Comparison of ENCODE assay signal across 1 cellular context in the genomic region with DNA sequence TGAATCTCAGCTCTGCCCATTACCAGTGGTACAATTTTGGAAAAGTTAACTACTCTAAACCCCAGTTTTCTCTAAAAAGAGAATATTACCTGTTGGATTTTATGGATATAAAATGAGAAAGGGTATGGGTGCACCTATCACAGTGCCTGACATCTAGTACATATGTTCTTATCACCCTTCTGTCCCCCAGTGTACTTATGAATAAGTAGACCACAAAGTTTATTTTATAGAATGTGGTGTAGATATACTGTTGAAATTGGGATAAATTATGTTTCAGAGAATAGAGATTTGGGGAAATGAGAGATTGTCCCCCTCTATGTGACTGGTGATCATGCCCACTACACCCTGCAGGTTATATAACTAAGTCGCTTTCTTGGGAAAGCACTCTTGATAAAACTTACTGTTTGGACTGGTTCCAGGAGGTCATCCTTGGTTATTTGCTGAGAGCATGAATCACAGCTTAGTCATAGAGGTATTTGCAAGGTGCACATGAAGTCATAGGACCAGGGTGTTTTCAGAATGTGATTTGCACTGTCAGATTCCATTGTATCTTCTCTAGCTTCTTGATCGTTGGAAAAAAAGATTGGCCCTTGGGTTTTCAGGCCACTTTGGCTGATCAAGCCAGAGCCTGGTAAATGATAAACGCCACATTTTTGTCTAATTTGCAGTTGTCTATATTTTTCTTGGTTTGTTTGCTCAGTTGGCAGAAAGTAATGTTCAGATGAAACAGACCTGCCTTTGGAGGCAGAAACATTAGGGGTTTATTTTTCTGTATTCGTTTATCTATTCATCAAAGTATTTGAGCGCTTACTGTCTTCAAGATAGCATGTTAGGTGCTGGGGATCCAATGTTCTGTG.
A peak's percentile ranks its signal among the peaks of the same experiment; 100 is the strongest.
TF ChIP-seq lines count a peak whose summit lies in the region.

No MANE protein-coding gene starts in this region.

TF ChIP-seq in HepG2, 621 proteins besides CTCF, POLR2A, EP300 and RAD21 (continued from another document and continues in another):
- TF ChIP-seq, protein P1, sequence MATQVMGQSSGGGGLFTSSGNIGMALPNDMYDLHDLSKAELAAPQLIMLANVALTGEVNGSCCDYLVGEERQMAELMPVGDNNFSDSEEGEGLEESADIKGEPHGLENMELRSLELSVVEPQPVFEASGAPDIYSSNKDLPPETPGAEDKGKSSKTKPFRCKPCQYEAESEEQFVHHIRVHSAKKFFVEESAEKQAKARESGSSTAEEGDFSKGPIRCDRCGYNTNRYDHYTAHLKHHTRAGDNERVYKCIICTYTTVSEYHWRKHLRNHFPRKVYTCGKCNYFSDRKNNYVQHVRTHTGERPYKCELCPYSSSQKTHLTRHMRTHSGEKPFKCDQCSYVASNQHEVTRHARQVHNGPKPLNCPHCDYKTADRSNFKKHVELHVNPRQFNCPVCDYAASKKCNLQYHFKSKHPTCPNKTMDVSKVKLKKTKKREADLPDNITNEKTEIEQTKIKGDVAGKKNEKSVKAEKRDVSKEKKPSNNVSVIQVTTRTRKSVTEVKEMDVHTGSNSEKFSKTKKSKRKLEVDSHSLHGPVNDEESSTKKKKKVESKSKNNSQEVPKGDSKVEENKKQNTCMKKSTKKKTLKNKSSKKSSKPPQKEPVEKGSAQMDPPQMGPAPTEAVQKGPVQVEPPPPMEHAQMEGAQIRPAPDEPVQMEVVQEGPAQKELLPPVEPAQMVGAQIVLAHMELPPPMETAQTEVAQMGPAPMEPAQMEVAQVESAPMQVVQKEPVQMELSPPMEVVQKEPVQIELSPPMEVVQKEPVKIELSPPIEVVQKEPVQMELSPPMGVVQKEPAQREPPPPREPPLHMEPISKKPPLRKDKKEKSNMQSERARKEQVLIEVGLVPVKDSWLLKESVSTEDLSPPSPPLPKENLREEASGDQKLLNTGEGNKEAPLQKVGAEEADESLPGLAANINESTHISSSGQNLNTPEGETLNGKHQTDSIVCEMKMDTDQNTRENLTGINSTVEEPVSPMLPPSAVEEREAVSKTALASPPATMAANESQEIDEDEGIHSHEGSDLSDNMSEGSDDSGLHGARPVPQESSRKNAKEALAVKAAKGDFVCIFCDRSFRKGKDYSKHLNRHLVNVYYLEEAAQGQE (IDR thresholded peaks at IDR 0.05; ENCODE audit: borderline replicate concordance in 1 of 2, low read depth in 1 of 2, low read length in 2 of 2): no peak
- TF ChIP-seq CCDC6 (CRISPR knock-in tag; IDR thresholded peaks at IDR 0.05) (no peak), U2AF2 (IDR thresholded peaks at IDR 0.05; ENCODE audit: low read depth, low read length) (no peak), CHD4 (IDR thresholded peaks at IDR 0.05; ENCODE audit: borderline replicate concordance, low read length) (no peak), RFXANK (CRISPR knock-in tag; IDR thresholded peaks at IDR 0.05) (no peak), FIP1L1 (IDR thresholded peaks at IDR 0.05; ENCODE audit: borderline replicate concordance, insufficient read depth, low read depth, low read length) (no peak), AFF4 (CRISPR knock-in tag; IDR thresholded peaks at IDR 0.05) (no peak), BORCS8-MEF2B (CRISPR knock-in tag; IDR thresholded peaks at IDR 0.05) (no peak), SALL1 (CRISPR knock-in tag; IDR thresholded peaks at IDR 0.05) (no peak), ZNF264 (CRISPR knock-in tag; IDR thresholded peaks at IDR 0.05) (no peak), SMAD3 (CRISPR knock-in tag; IDR thresholded peaks at IDR 0.05) (no peak), RFX1 (IDR thresholded peaks at IDR 0.05) (no peak), TGIF2 (CRISPR knock-in tag; IDR thresholded peaks at IDR 0.05) (no peak), RELA (CRISPR knock-in tag; IDR thresholded peaks at IDR 0.05) (no peak), NFATC3 (CRISPR knock-in tag; IDR thresholded peaks at IDR 0.05) (no peak), PRPF4 (IDR thresholded peaks at IDR 0.05; ENCODE audit: low read depth, low read length, poor library complexity, severe bottlenecking) (no peak), NCOA2 (CRISPR knock-in tag; IDR thresholded peaks at IDR 0.05) (no peak), ZNF138 (CRISPR knock-in tag; IDR thresholded peaks at IDR 0.05; ENCODE audit: low read depth) (no peak), HOXA9 (CRISPR knock-in tag; IDR thresholded peaks at IDR 0.05; ENCODE audit: borderline replicate concordance) (no peak), ZNF724P (CRISPR knock-in tag; IDR thresholded peaks at IDR 0.05; ENCODE audit: borderline replicate concordance) (no peak), PLRG1 (conservative IDR thresholded peaks at IDR 0.05) (no peak), HDAC6 (IDR thresholded peaks at IDR 0.05; ENCODE audit: low read depth, low read length) (no peak), RBM39 (IDR thresholded peaks at IDR 0.05; ENCODE audit: low read depth, low read length, poor library complexity, severe bottlenecking) (no peak), JUND (CRISPR knock-in tag; IDR thresholded peaks at IDR 0.05) (peak; percentile 94), FOXA3 (CRISPR knock-in tag; IDR thresholded peaks at IDR 0.05) (peak; percentile 87), ZNF225 (CRISPR knock-in tag; IDR thresholded peaks at IDR 0.05) (no peak), HCFC1 (IDR thresholded peaks at IDR 0.05; ENCODE audit: low read depth, low read length) (no peak), PHB2 (IDR thresholded peaks at IDR 0.05; ENCODE audit: partially characterized antibody) (no peak), RERE (CRISPR knock-in tag; IDR thresholded peaks at IDR 0.05; ENCODE audit: low read depth) (no peak), MXI1 (IDR thresholded peaks at IDR 0.05; ENCODE audit: borderline replicate concordance, low read depth, low read length) (no peak)
- TF ChIP-seq, protein P2, sequence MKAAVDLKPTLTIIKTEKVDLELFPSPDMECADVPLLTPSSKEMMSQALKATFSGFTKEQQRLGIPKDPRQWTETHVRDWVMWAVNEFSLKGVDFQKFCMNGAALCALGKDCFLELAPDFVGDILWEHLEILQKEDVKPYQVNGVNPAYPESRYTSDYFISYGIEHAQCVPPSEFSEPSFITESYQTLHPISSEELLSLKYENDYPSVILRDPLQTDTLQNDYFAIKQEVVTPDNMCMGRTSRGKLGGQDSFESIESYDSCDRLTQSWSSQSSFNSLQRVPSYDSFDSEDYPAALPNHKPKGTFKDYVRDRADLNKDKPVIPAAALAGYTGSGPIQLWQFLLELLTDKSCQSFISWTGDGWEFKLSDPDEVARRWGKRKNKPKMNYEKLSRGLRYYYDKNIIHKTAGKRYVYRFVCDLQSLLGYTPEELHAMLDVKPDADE (CRISPR knock-in tag; IDR thresholded peaks at IDR 0.05): no peak
- TF ChIP-seq, protein P3, sequence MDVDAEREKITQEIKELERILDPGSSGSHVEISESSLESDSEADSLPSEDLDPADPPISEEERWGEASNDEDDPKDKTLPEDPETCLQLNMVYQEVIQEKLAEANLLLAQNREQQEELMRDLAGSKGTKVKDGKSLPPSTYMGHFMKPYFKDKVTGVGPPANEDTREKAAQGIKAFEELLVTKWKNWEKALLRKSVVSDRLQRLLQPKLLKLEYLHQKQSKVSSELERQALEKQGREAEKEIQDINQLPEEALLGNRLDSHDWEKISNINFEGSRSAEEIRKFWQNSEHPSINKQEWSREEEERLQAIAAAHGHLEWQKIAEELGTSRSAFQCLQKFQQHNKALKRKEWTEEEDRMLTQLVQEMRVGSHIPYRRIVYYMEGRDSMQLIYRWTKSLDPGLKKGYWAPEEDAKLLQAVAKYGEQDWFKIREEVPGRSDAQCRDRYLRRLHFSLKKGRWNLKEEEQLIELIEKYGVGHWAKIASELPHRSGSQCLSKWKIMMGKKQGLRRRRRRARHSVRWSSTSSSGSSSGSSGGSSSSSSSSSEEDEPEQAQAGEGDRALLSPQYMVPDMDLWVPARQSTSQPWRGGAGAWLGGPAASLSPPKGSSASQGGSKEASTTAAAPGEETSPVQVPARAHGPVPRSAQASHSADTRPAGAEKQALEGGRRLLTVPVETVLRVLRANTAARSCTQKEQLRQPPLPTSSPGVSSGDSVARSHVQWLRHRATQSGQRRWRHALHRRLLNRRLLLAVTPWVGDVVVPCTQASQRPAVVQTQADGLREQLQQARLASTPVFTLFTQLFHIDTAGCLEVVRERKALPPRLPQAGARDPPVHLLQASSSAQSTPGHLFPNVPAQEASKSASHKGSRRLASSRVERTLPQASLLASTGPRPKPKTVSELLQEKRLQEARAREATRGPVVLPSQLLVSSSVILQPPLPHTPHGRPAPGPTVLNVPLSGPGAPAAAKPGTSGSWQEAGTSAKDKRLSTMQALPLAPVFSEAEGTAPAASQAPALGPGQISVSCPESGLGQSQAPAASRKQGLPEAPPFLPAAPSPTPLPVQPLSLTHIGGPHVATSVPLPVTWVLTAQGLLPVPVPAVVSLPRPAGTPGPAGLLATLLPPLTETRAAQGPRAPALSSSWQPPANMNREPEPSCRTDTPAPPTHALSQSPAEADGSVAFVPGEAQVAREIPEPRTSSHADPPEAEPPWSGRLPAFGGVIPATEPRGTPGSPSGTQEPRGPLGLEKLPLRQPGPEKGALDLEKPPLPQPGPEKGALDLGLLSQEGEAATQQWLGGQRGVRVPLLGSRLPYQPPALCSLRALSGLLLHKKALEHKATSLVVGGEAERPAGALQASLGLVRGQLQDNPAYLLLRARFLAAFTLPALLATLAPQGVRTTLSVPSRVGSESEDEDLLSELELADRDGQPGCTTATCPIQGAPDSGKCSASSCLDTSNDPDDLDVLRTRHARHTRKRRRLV (CRISPR knock-in tag; IDR thresholded peaks at IDR 0.05): no peak
- TF ChIP-seq, protein P4, sequence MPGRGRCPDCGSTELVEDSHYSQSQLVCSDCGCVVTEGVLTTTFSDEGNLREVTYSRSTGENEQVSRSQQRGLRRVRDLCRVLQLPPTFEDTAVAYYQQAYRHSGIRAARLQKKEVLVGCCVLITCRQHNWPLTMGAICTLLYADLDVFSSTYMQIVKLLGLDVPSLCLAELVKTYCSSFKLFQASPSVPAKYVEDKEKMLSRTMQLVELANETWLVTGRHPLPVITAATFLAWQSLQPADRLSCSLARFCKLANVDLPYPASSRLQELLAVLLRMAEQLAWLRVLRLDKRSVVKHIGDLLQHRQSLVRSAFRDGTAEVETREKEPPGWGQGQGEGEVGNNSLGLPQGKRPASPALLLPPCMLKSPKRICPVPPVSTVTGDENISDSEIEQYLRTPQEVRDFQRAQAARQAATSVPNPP (CRISPR knock-in tag; IDR thresholded peaks at IDR 0.05): no peak
- TF ChIP-seq, protein P5, sequence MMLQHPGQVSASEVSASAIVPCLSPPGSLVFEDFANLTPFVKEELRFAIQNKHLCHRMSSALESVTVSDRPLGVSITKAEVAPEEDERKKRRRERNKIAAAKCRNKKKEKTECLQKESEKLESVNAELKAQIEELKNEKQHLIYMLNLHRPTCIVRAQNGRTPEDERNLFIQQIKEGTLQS (CRISPR knock-in tag; IDR thresholded peaks at IDR 0.05): peak; percentile 89
- TF ChIP-seq, protein P6, sequence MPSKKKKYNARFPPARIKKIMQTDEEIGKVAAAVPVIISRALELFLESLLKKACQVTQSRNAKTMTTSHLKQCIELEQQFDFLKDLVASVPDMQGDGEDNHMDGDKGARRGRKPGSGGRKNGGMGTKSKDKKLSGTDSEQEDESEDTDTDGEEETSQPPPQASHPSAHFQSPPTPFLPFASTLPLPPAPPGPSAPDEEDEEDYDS (CRISPR knock-in tag; IDR thresholded peaks at IDR 0.05): no peak
